In genomic region chr4:176034498-176034897, GRCh38 we compare ENCODE assay signal across 9 cellular contexts. TPM values are rescaled to one million over a fixed set of nuclear protein-coding genes. Genes with fewer than 3 reads are reported as not detected.
DNase-seq lines count a peak whose midpoint lies in the region; ATAC-seq and TF ChIP-seq lines count a peak whose summit lies in the region.
"Had no signal": no experiment of that assay in that cellular context is flagged by ENCODE, and none has a peak within 500 bp of the region (broad histone marks: within the 10 kb centered on the region; RNA-seq: fewer than 3 reads in every experiment).

No MANE protein-coding gene starts in this region.

- H3K36me3 ChIP-seq in naive thymus-derived CD4-positive, alpha-beta T cell (ENCODE audit: control insufficient read depth in 2 of 3, insufficient read depth in 3 of 3, low read length in 3 of 3): no peaks in the 10 kb centered on the region

- H3K27me3 Mint-ChIP-seq in naive thymus-derived CD4-positive, alpha-beta T cell: peaks cover 0 to 11% (median 0%) of the 10 kb centered on the region in 5 donors

- DNase-seq in NCI-H1417 (lab: John Stamatoyannopoulos, UW) (peak in 2 of 3 experiments; percentile 8 to 73), NCI-H1417 treated with DMSO at 0.1 percent for 48 hours (lab: John Stamatoyannopoulos, UW) (no peak), LoVo (ENCODE audit: low spot score) (peak; percentile 23), cardiac fibroblast (ENCODE audit: low read depth in 2 of 2) (peak; percentile 52 to 58), GM20000 (ENCODE audit: low spot score) (no peak), SKM-1 treated with dmso at 0.1 percent for 144 hours (lab: John Stamatoyannopoulos, UW; ENCODE audit: unreplicated experiment) (no peak)
- DNase-seq in naive thymus-derived CD4-positive, alpha-beta T cell: peak in 5 of 9 donors; percentile 8 to 40 (median 26)

- no peaks in the 10 kb centered on the region for H3K4me1 Mint-ChIP-seq in naive thymus-derived CD4-positive, alpha-beta T cell
- H3K4me1 Mint-ChIP-seq: CD8-positive, alpha-beta memory T cell had no signal

- CTCF ChIA-PET in naive thymus-derived CD4-positive, alpha-beta T cell (lab: Charles Lee): interaction anchor here (0.7 to 0.8 kb wide), 2 partner anchors 9 to 100 kb away, joined by 3 read pairs; no protein-coding TSS in a partner anchor

- intact Hi-C loops in naive thymus-derived CD4-positive, alpha-beta T cell (cut with micrococcal nuclease): loop anchor here (1.0 kb wide), 1 partner anchor 307 kb away; no protein-coding TSS in a partner anchor

- no peaks in the 10 kb centered on the region for H3K9me3 ChIP-seq in naive thymus-derived CD4-positive, alpha-beta T cell (ENCODE audit: control insufficient read depth in 2 of 3, low read length in 3 of 3)

- ATAC-seq in naive thymus-derived CD4-positive, alpha-beta T cell: no peak
- no peak for ATAC-seq in HG02840 (IDR thresholded peaks at IDR 0.05; ENCODE audit: low FRiP score, unreplicated experiment)

- H3K27ac ChIP-seq in naive thymus-derived CD4-positive, alpha-beta T cell (ENCODE audit: low read depth, low read length): no peak overlapping the region

- H3K4me1 ChIP-seq in naive thymus-derived CD4-positive, alpha-beta T cell (ENCODE audit: control insufficient read depth in 2 of 2, insufficient read depth in 2 of 2, low read length in 2 of 2): no peaks in the 10 kb centered on the region

- no peaks in the 10 kb centered on the region for H3K36me3 Mint-ChIP-seq in naive thymus-derived CD4-positive, alpha-beta T cell
- H3K36me3 Mint-ChIP-seq: CD8-positive, alpha-beta memory T cell had no signal

- peaks cover 0 to 5% (median 0%) of the 10 kb centered on the region in 11 donors for H3K9me3 Mint-ChIP-seq in naive thymus-derived CD4-positive, alpha-beta T cell

- H3K4me3 Mint-ChIP-seq in naive thymus-derived CD4-positive, alpha-beta T cell: no peak overlapping the region
- H3K4me3 Mint-ChIP-seq: CD8-positive, alpha-beta memory T cell had no signal

- no peaks in the 10 kb centered on the region for H3K27me3 ChIP-seq in naive thymus-derived CD4-positive, alpha-beta T cell (ENCODE audit: control insufficient read depth in 2 of 2, insufficient read depth in 2 of 2, low read length in 2 of 2)

- TF ChIP-seq CTCF in cardiac fibroblast (IDR thresholded peaks at IDR 0.05; ENCODE audit: low read depth, low read length): no peak
- no peak for TF ChIP-seq CTCF in GM20000 (IDR thresholded peaks at IDR 0.05; ENCODE audit: extremely low read depth, missing control alignments)

- H3K4me3 ChIP-seq in cardiac fibroblast (replicated peaks in 1 of 2; ENCODE audit: low read depth in 2 of 2, low read length in 2 of 2): no peak overlapping the region
- no peak overlapping the region for H3K4me3 ChIP-seq in naive thymus-derived CD4-positive, alpha-beta T cell (ENCODE audit: low read length)

- H3K27ac Mint-ChIP-seq in naive thymus-derived CD4-positive, alpha-beta T cell: no peak overlapping the region
- H3K27ac Mint-ChIP-seq: CD8-positive, alpha-beta memory T cell had no signal

- POLR2A ChIA-PET in naive thymus-derived CD4-positive, alpha-beta T cell (lab: Charles Lee): no interaction called here

RNA-seq across cellular contexts. Expression of gene WDR17, which starts 31.1 kb away (rescaled TPM):
- 1 to 10 TPM in 3 of 5 experiments, under 1 TPM in 2; 0.59 to 1.5 (median 1.1) TPM for total RNA-seq in naive thymus-derived CD4-positive, alpha-beta T cell
- polyA plus RNA-seq in naive thymus-derived CD4-positive, alpha-beta T cell: under 1 TPM; 0.22 to 0.23 TPM
- polyA plus RNA-seq: CD8-positive, alpha-beta memory T cell had no signal

Comparison
In these comparisons a context has a peak if more than half of its experiments do, and no peak if none do; other contexts are left out.
1. DNase-seq: peak in NCI-H1417 (2 of 3), LoVo (single experiment), cardiac fibroblast (2 of 2) and naive thymus-derived CD4-positive, alpha-beta T cell (5 of 9); none in NCI-H1417 treated with DMSO at 0.1 percent for 48 hours (single experiment), GM20000 (single experiment) and SKM-1 treated with dmso at 0.1 percent for 144 hours (single experiment).